9 cellular contexts compared by ENCODE assay signal in the genomic region with DNA sequence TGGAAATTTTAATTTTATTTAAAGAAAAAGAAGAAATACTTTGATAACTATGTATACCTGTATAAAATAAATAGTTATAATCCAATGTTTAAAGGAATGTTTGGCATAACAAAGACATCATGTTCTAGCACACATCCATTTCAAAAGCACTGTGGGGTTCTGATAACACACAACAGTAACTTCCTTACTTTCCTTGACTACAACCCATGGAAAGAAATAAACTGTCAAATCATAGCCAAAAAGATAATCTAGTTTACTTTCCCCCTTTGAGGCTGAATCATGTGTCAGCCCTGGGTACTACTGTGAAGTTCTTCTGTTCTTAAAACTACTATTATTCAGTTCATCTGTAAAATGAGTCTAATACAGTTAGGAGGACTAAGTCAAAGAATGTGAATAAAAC.
"Had no signal": no experiment of that assay in that cellular context is flagged by ENCODE, and none has a peak within 500 bp of the region (broad histone marks: within the 10 kb centered on the region; RNA-seq: fewer than 3 reads in every experiment).

No MANE protein-coding gene starts in this region.

- ATAC-seq: GM23338, K562 had no signal

- H3K27ac Mint-ChIP-seq: GM23338, H9 had no signal

- DNase-seq: H9, HCEC 1CT, IMR-90, KG1 had no signal

- H3K4me3 Mint-ChIP-seq: GM23338, H9 had no signal

- FAIRE-seq: H1, H54, HTR-8/SVneo, K562 had no signal
